In genomic region chr7:47938574-47939165, GRCh38 we compare ENCODE assay signal across 14 cellular contexts. TPM values are rescaled to one million over a fixed set of nuclear protein-coding genes. Genes with fewer than 3 reads are reported as not detected.
A peak's percentile ranks its signal among the peaks of the same experiment; 100 is the strongest.
DNase-seq lines count a peak whose midpoint lies in the region; TF ChIP-seq lines count a peak whose summit lies in the region.
"Had no signal": no experiment of that assay in that cellular context is flagged by ENCODE, and none has a peak within 500 bp of the region (broad histone marks: within the 10 kb centered on the region; RNA-seq: fewer than 3 reads in every experiment).

No MANE protein-coding gene starts in this region.

- peaks cover 48 to 53% of the 10 kb centered on the region in 2 experiments for H3K4me1 Mint-ChIP-seq in H9
- H3K4me1 Mint-ChIP-seq in activated CD4-positive, alpha-beta T cell treated with anti-CD3 and anti-CD28 coated beads, Interleukin-2, amount 10 ng/mL, durations not matched to agents 24 days and 14 days, result peaks cover 8% of the 10 kb centered on the region

- peak overlapping the region in 1 of 3 experiments; percentile 13; a peak in 1 of 7 replicates for H3K27ac Mint-ChIP-seq in H9
- no peak overlapping the region for H3K27ac Mint-ChIP-seq in activated CD4-positive, alpha-beta T cell treated with anti-CD3 and anti-CD28 coated beads, Interleukin-2, amount 10 ng/mL, durations not matched to agents 24 days and 14 days
- H3K27ac Mint-ChIP-seq: activated naive CD8-positive, alpha-beta T cell treated with anti-CD3 and anti-CD28 coated beads, Interleukin-2, amount 10 ng/mL, durations not matched to agents 7 days and 5 days had no signal

- H3K18ac ChIP-seq in H9 (ENCODE audit: insufficient read length, low read depth, low read length), result no peak overlapping the region
- no peak overlapping the region for H3K18ac ChIP-seq in mesendoderm (ENCODE audit: low read length)

- H2BK120ac ChIP-seq in H9 (ENCODE audit: low read depth, low read length, poor library complexity, severe bottlenecking), result no peak overlapping the region
- no peak overlapping the region for H2BK120ac ChIP-seq in mesendoderm (ENCODE audit: low read depth, low read length)

- H3K9ac ChIP-seq in H9 (ENCODE audit: extremely low read depth, insufficient read length, low read length), result no peak overlapping the region
- no peak overlapping the region for H3K9ac ChIP-seq in mesendoderm (ENCODE audit: low read length)

- H3K27me3 Mint-ChIP-seq in H9 (ENCODE audit: low read depth), result no peaks in the 10 kb centered on the region; the same call in 1 of the 2 replicates
- no peaks in the 10 kb centered on the region for H3K27me3 Mint-ChIP-seq in activated CD4-positive, alpha-beta T cell treated with anti-CD3 and anti-CD28 coated beads, Interleukin-2, amount 10 ng/mL, durations not matched to agents 24 days and 14 days
- H3K27me3 Mint-ChIP-seq: activated naive CD8-positive, alpha-beta T cell treated with anti-CD3 and anti-CD28 coated beads, Interleukin-2, amount 10 ng/mL, durations not matched to agents 7 days and 5 days had no signal

- H3K27me3 ChIP-seq in H9 (ENCODE audit: insufficient read depth, low read length) (no peaks in the 10 kb centered on the region), mesendoderm (ENCODE audit: insufficient read depth, low read length, poor library complexity) (no peaks in the 10 kb centered on the region), prostate gland (replicated peaks; ENCODE audit: insufficient read depth) (no peaks in the 10 kb centered on the region)
- H3K27me3 ChIP-seq: colonic mucosa, esophagus squamous epithelium, tibial artery had no signal

- TF ChIP-seq CTCF in GM10266 (IDR thresholded peaks at IDR 0.05; ENCODE audit: control insufficient read depth, insufficient read depth, low read depth, missing control alignments) (peak; percentile 28), H9 (conservative IDR thresholded peaks at IDR 0.05) (peak; percentile 47; the same call in 2 of the 3 replicates), prostate gland (IDR thresholded peaks at IDR 0.05) (no peak)

- H3K79me2 ChIP-seq in H9 (ENCODE audit: insufficient read depth, low read length) (no peaks in the 10 kb centered on the region), mesendoderm (ENCODE audit: control insufficient read depth, insufficient read depth, low read length) (no peaks in the 10 kb centered on the region)

- H2BK12ac ChIP-seq in H9 (ENCODE audit: insufficient read length, low read depth, low read length), result no peak overlapping the region

- H2AFZ ChIP-seq in H9 (ENCODE audit: low read length), result no peak overlapping the region

- H3K4me1 ChIP-seq in H9 (ENCODE audit: insufficient read depth, low read length), result peaks cover 8% of the 10 kb centered on the region; the same call in 1 of the 2 replicates
- no peaks in the 10 kb centered on the region for H3K4me1 ChIP-seq in mesendoderm (ENCODE audit: control insufficient read depth, low read depth, low read length)
- no peaks in the 10 kb centered on the region for H3K4me1 ChIP-seq in prostate gland (replicated peaks)

- TF ChIP-seq POLR2A in prostate gland (IDR thresholded peaks at IDR 0.05), result no peak

- intact Hi-C loops in activated CD4-positive, alpha-beta T cell treated with anti-CD3 and anti-CD28 coated beads, Interleukin-2, amount 10 ng/mL, durations not matched to agents 24 days and 14 days (cut with micrococcal nuclease), result no loop called here
- intact Hi-C loops in prostate gland (cut with DNase I), result no loop called here

- no CpG with 5 or more reads among the region's 6 CpGs for WGBS in H9 (ENCODE audit: extremely low coverage, insufficient read length, low lambda C conversion rate)
- no CpG with 5 or more reads among the region's 6 CpGs for WGBS in mesendoderm (ENCODE audit: extremely low coverage, insufficient coverage, low lambda C conversion rate)
- 80% methylated on average over 6 of the region's 6 CpGs for WGBS in prostate gland

- no peaks in the 10 kb centered on the region for H3K23me2 ChIP-seq in H9 (ENCODE audit: insufficient read length, low read depth, low read length, poor library complexity, severe bottlenecking)

- no peak overlapping the region for H2BK20ac ChIP-seq in H9 (ENCODE audit: low read depth, low read length, poor library complexity, severe bottlenecking)

- H2AK5ac ChIP-seq in H9 (ENCODE audit: insufficient read length, low read length) (no peak overlapping the region), mesendoderm (ENCODE audit: low read length) (no peak overlapping the region)

- H3K4me2 ChIP-seq in H9 (ENCODE audit: insufficient read depth, insufficient read length, low read length) (no peak overlapping the region), mesendoderm (ENCODE audit: low read length) (no peak overlapping the region)

- H3K9me3 Mint-ChIP-seq in H9, result no peaks in the 10 kb centered on the region
- no peaks in the 10 kb centered on the region for H3K9me3 Mint-ChIP-seq in activated CD4-positive, alpha-beta T cell treated with anti-CD3 and anti-CD28 coated beads, Interleukin-2, amount 10 ng/mL, durations not matched to agents 24 days and 14 days
- H3K9me3 Mint-ChIP-seq: activated naive CD8-positive, alpha-beta T cell treated with anti-CD3 and anti-CD28 coated beads, Interleukin-2, amount 10 ng/mL, durations not matched to agents 7 days and 5 days had no signal

- H4K8ac ChIP-seq in H9 (replicated peaks; ENCODE audit: insufficient read length, low read depth, low read length), result no peak overlapping the region
- H4K8ac ChIP-seq in mesendoderm (ENCODE audit: low read depth, low read length), result no peak overlapping the region

- H3K27ac ChIP-seq in H9 (ENCODE audit: insufficient read length, low read depth, low read length) (no peak overlapping the region), mesendoderm (ENCODE audit: low read depth, low read length) (no peak overlapping the region), prostate gland (no peak overlapping the region)
- H3K27ac ChIP-seq: SK-N-MC, tibial artery had no signal

- H3K4me3 ChIP-seq in mesendoderm (ENCODE audit: low read length) (no peak overlapping the region), prostate gland (no peak overlapping the region)
- H3K4me3 ChIP-seq: colonic mucosa, esophagus squamous epithelium, SK-N-MC, tibial artery had no signal

- no peaks in the 10 kb centered on the region for H3K36me3 ChIP-seq in mesendoderm (ENCODE audit: control insufficient read depth, insufficient read depth, low read length)
- no peaks in the 10 kb centered on the region for H3K36me3 ChIP-seq in prostate gland
- H3K36me3 ChIP-seq: colonic mucosa, esophagus squamous epithelium, tibial artery had no signal

- H3K9me3 ChIP-seq in H9 (ENCODE audit: control insufficient read depth, low read depth, low read length) (no peaks in the 10 kb centered on the region), prostate gland (no peaks in the 10 kb centered on the region)
- H3K9me3 ChIP-seq: colonic mucosa, esophagus squamous epithelium, tibial artery had no signal

- in situ Hi-C loops in SK-MEL-5 (cut with HindIII; ENCODE audit: low pct_unique_long_range_greater_than_20kb, low sequenced_read_pairs), result no loop called here

- H2BK5ac ChIP-seq in H9 (ENCODE audit: insufficient read length, low read length) (no peak overlapping the region), mesendoderm (ENCODE audit: low read length) (no peak overlapping the region)

- H3K4ac ChIP-seq in H9 (ENCODE audit: low read depth, low read length) (no peak overlapping the region), mesendoderm (ENCODE audit: low read depth, low read length) (no peak overlapping the region)

- H3K4me3 Mint-ChIP-seq in H9, result no peak overlapping the region
- no peak overlapping the region for H3K4me3 Mint-ChIP-seq in activated CD4-positive, alpha-beta T cell treated with anti-CD3 and anti-CD28 coated beads, Interleukin-2, amount 10 ng/mL, durations not matched to agents 24 days and 14 days
- H3K4me3 Mint-ChIP-seq: activated naive CD8-positive, alpha-beta T cell treated with anti-CD3 and anti-CD28 coated beads, Interleukin-2, amount 10 ng/mL, durations not matched to agents 7 days and 5 days had no signal

- H3K56ac ChIP-seq in H9 (ENCODE audit: insufficient read length, low read depth, low read length) (no peak overlapping the region), mesendoderm (ENCODE audit: low read length) (no peak overlapping the region)

- H3K23ac ChIP-seq in H9 (ENCODE audit: insufficient read length, low read depth, low read length) (no peak overlapping the region), mesendoderm (ENCODE audit: low read length) (no peak overlapping the region)

- H3K36me3 Mint-ChIP-seq in H9 (ENCODE audit: insufficient read depth in 1 of 3, low read depth in 3 of 3), result no peaks in the 10 kb centered on the region
- H3K36me3 Mint-ChIP-seq in activated CD4-positive, alpha-beta T cell treated with anti-CD3 and anti-CD28 coated beads, Interleukin-2, amount 10 ng/mL, durations not matched to agents 24 days and 14 days (ENCODE audit: low read depth), result no peaks in the 10 kb centered on the region
- H3K36me3 Mint-ChIP-seq: activated naive CD8-positive, alpha-beta T cell treated with anti-CD3 and anti-CD28 coated beads, Interleukin-2, amount 10 ng/mL, durations not matched to agents 7 days and 5 days had no signal

- H2BK15ac ChIP-seq in H9 (ENCODE audit: low read depth, low read length) (no peak overlapping the region), mesendoderm (replicated peaks; ENCODE audit: low read depth) (no peak overlapping the region)

- H3K79me1 ChIP-seq in H9 (ENCODE audit: insufficient read depth, low read depth, low read length, poor library complexity, severe bottlenecking) (no peaks in the 10 kb centered on the region), mesendoderm (ENCODE audit: low read length) (no peaks in the 10 kb centered on the region)

- H3T11ph ChIP-seq in H9 (ENCODE audit: low read length), result no peak overlapping the region

- no peaks in the 10 kb centered on the region for H4K20me1 ChIP-seq in H9 (ENCODE audit: control insufficient read depth, insufficient read depth, insufficient read length)

- H4K5ac ChIP-seq in H9 (ENCODE audit: insufficient read length, low read depth, low read length) (no peak overlapping the region), mesendoderm (ENCODE audit: low read length) (no peak overlapping the region)

- H4K91ac ChIP-seq in H9 (ENCODE audit: insufficient read length, low read depth, low read length), result no peak overlapping the region

- no peak for DNase-seq in GM10266 (ENCODE audit: extremely low spot score)
- no peak for DNase-seq in H9
- DNase-seq in SK-MEL-5 (ENCODE audit: low read depth, low spot score), result peak; percentile 51
- DNase-seq in mesendoderm, result peak; percentile 44
- no peak for DNase-seq in activated CD4-positive, alpha-beta T cell treated with anti-CD3 and anti-CD28 coated beads, Interleukin-2, amount 10 ng/mL, durations not matched to agents 24 days and 14 days
- DNase-seq in inferior parietal cortex (ENCODE audit: extremely low spot score), result no peak
- no peak for DNase-seq in prostate gland (ENCODE audit: low spot score)
- DNase-seq: activated naive CD8-positive, alpha-beta T cell treated with anti-CD3 and anti-CD28 coated beads, Interleukin-2, amount 10 ng/mL, durations not matched to agents 7 days and 5 days; colonic mucosa; esophagus squamous epithelium; NCI-H510A treated with DMSO at 0.1 percent for 48 hours; nucleus accumbens; tibial artery had no signal

- no peak overlapping the region for H3K14ac ChIP-seq in H9 (ENCODE audit: insufficient read depth, low read length)

RNA-seq across cellular contexts. Expression of gene PKD1L1, which starts 9.6 kb away (rescaled TPM):
- 0.17 and 0.18 TPM in 2 replicates for total RNA-seq in H9 (2021)
- total RNA-seq in SK-MEL-5 (2014; rRNA removed; shearing (Covaris generic)), result 0.51 and 0.58 TPM in 2 replicates
- 0.21 and 0.41 TPM in 2 replicates for polyA plus RNA-seq in SK-MEL-5 (2015; cell fraction: cytosol; rRNA removed)
- polyA plus RNA-seq in SK-MEL-5 (2015; cell fraction: nucleus; rRNA removed), result 3.6 and 3.9 TPM in 2 replicates
- 0.06 TPM for polyA plus RNA-seq in mesendoderm (2013, experiment 1 of 2)
- 0.07 TPM for polyA plus RNA-seq in mesendoderm (2013, experiment 2 of 2)
- total RNA-seq in activated CD4-positive, alpha-beta T cell treated with anti-CD3 and anti-CD28 coated beads, Interleukin-2, amount 10 ng/mL, durations not matched to agents 24 days and 14 days, result 0.05 and 0.12 TPM in 2 replicates
- 10 to 100 TPM in 1 of 2 donors, under 1 TPM in 1; 0.59 to 40.9 TPM for total RNA-seq in prostate gland

RNA-seq across cellular contexts. Expression of gene HUS1, which starts 40.7 kb away (rescaled TPM):
- 43.1 and 44.5 TPM in 2 replicates for total RNA-seq in H9 (2021)
- total RNA-seq in SK-MEL-5 (2014; rRNA removed; shearing (Covaris generic)), result 50.4 and 71.8 TPM in 2 replicates
- 45.1 and 55.0 TPM in 2 replicates for polyA plus RNA-seq in SK-MEL-5 (2015; cell fraction: cytosol; rRNA removed)
- 66.8 and 75.0 TPM in 2 replicates for polyA plus RNA-seq in SK-MEL-5 (2015; cell fraction: nucleus; rRNA removed)
- polyA plus RNA-seq in mesendoderm (2013, experiment 1 of 2), result 24.9 TPM
- 25.9 TPM for polyA plus RNA-seq in mesendoderm (2013, experiment 2 of 2)
- total RNA-seq in activated CD4-positive, alpha-beta T cell treated with anti-CD3 and anti-CD28 coated beads, Interleukin-2, amount 10 ng/mL, durations not matched to agents 24 days and 14 days, result 32.3 and 35.9 TPM in 2 replicates
- total RNA-seq in prostate gland, result 10 to 100 TPM; 26.1 to 43.1 TPM

Comparison
In these comparisons a context has a peak if more than half of its experiments do, and no peak if none do; other contexts are left out.
1. DNase-seq: peak in SK-MEL-5 (single experiment) and mesendoderm (single experiment); none in GM10266 (single experiment), H9 (single experiment), activated CD4-positive, alpha-beta T cell treated with anti-CD3 and anti-CD28 coated beads, Interleukin-2, amount 10 ng/mL, durations not matched to agents 24 days and 14 days (single experiment), inferior parietal cortex (single experiment) and prostate gland (single experiment).
2. CTCF ChIP-seq: peak in GM10266 (single experiment) and H9 (single experiment); none in prostate gland (0 of 4).